In the genomic region with DNA sequence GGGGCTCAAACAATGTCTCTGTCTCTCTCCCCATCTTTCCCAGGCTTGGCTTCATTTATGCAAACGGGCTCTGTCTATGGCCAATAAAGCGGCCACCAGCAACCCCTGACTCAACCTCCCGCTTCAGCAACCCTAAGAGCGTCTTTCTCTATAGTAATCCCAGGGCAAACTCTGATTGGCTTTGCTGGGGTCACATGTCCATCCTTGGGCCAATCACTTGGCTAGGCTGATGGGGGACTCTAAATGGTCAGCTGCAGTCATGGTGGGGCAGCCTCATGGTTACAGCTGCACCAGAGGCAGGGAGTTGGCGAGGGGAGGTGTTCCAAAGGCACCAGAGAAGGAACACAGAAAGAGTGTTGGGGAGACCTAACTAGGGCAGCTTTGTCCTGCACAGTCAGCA, we compare ENCODE assay signal across 22 cellular contexts.
"Had no signal": no experiment of that assay in that cellular context is flagged by ENCODE, and none has a peak within 500 bp of the region (broad histone marks: within the 10 kb centered on the region; RNA-seq: fewer than 3 reads in every experiment).

No MANE protein-coding gene starts in this region.

- H3K9me3 ChIP-seq: SK-N-SH had no signal

- H3K4me3 Mint-ChIP-seq: T-cell; T-helper 1 cell treated with Interleukin-12 subunit alpha and Interleukin-12 subunit beta and Interleukin-4 antibody, amounts not matched to agents 30 μg/mL and 1 μg/mL, for 36 hours had no signal

- H3K36me3 Mint-ChIP-seq: T-cell had no signal

- ATAC-seq: HepG2, T-cell had no signal

- H3K27ac Mint-ChIP-seq: T-cell; T-helper 1 cell treated with Interleukin-12 subunit alpha and Interleukin-12 subunit beta and Interleukin-4 antibody, amounts not matched to agents 30 μg/mL and 1 μg/mL, for 36 hours had no signal

- H3K9me3 Mint-ChIP-seq: T-cell; T-helper 1 cell treated with Interleukin-12 subunit alpha and Interleukin-12 subunit beta and Interleukin-4 antibody, amounts not matched to agents 30 μg/mL and 1 μg/mL, for 36 hours had no signal

- H3K9me2 ChIP-seq: SK-N-SH had no signal

- H3K9ac ChIP-seq: SK-N-SH had no signal

- H3K4me2 ChIP-seq: SK-N-SH had no signal

- H3K27ac ChIP-seq: RWPE1 had no signal

- DNase-seq: IMR-90, NCI-H1092, NCI-H1105 treated with DMSO at 0.1 percent for 48 hours, NCI-H1417 treated with DMSO at 0.1 percent for 48 hours, NCI-H146, NCI-H1694 treated with DMSO at 0.1 percent for 48 hours, NCI-H1930, NCI-H2081, NCI-H2107, NCI-H226, NCI-H446, NCI-H510A, NCI-H524 treated with DMSO at 0.1 percent for 48 hours, NCI-H69, NCI-H774, SHP77, SK-N-SH, SW 1271, T-cell had no signal

- H3K4me1 Mint-ChIP-seq: T-cell had no signal
